ENCODE assay signal across 15 cellular contexts in genomic region chr7:158020706-158021095, GRCh38.
DNase-seq lines count a peak whose midpoint lies in the region; FAIRE-seq and TF ChIP-seq lines count a peak whose summit lies in the region.
"Had no signal": no experiment of that assay in that cellular context is flagged by ENCODE, and none has a peak within 500 bp of the region (broad histone marks: within the 10 kb centered on the region; RNA-seq: fewer than 3 reads in every experiment).

No MANE protein-coding gene starts in this region.

- H3K4me1 ChIP-seq in H1 (replicated peaks in 1 of 4; ENCODE audit: control insufficient read depth in 3 of 4, insufficient read depth in 4 of 4, low read length in 3 of 4) (peaks cover 3 to 28% (median 16%) of the 10 kb centered on the region in 4 experiments; a peak in 6 of 7 replicates), H9 (ENCODE audit: insufficient read depth, low read length) (peaks cover 2% of the 10 kb centered on the region)
- H3K4me1 ChIP-seq: HAP-1 had no signal

- no peak overlapping the region for H3K56ac ChIP-seq in H1 (replicated peaks; ENCODE audit: insufficient read length, low read depth, low read length)
- H3K56ac ChIP-seq in H9 (ENCODE audit: insufficient read length, low read depth, low read length) = no peak overlapping the region

- H3K9me3 Mint-ChIP-seq in neural crest cell (no peaks in the 10 kb centered on the region), type B pancreatic cell (no peaks in the 10 kb centered on the region), H9 (no peaks in the 10 kb centered on the region)
- H3K9me3 Mint-ChIP-seq: CD8-positive, alpha-beta T cell had no signal

- no peak overlapping the region for H3K23ac ChIP-seq in H1 (ENCODE audit: insufficient read length)
- H3K23ac ChIP-seq in H9 (ENCODE audit: insufficient read length, low read depth, low read length) = no peak overlapping the region

- no peak for FAIRE-seq in H1 (lab: Jason Lieb, UNC)

- H2BK15ac ChIP-seq in H1 (ENCODE audit: low read length) = no peak overlapping the region
- no peak overlapping the region for H2BK15ac ChIP-seq in H9 (ENCODE audit: low read depth, low read length)

- no peaks in the 10 kb centered on the region for H3K79me2 ChIP-seq in H1 (ENCODE audit: control insufficient read depth in 1 of 2, insufficient read depth in 2 of 2, low read length in 2 of 2)
- H3K79me2 ChIP-seq in H9 (ENCODE audit: insufficient read depth, low read length) = no peaks in the 10 kb centered on the region

- H3K27ac Mint-ChIP-seq in neural crest cell (ENCODE audit: unreplicated experiment) = peak overlapping the region; percentile 79
- H3K27ac Mint-ChIP-seq in type B pancreatic cell = no peak overlapping the region
- H3K27ac Mint-ChIP-seq in H9 = no peak overlapping the region
- H3K27ac Mint-ChIP-seq: B cell; CD8-positive, alpha-beta T cell; GM23338 had no signal

- H2AK5ac ChIP-seq in H1 (ENCODE audit: low read depth, low read length) (no peak overlapping the region), H9 (ENCODE audit: insufficient read length, low read length) (no peak overlapping the region)

- no peak for TF ChIP-seq POLR2A in H1 (IDR thresholded peaks at IDR 0.05; ENCODE audit: control extremely low read depth in 1 of 2, low read depth in 2 of 2, low read length in 2 of 2)

- H3K14ac ChIP-seq in H1 (ENCODE audit: insufficient read length) = no peak overlapping the region
- H3K14ac ChIP-seq in H9 (ENCODE audit: insufficient read depth, low read length) = no peak overlapping the region

- peaks cover 22% of the 10 kb centered on the region for H3K4me1 Mint-ChIP-seq in neural crest cell
- peaks cover 7% of the 10 kb centered on the region for H3K4me1 Mint-ChIP-seq in type B pancreatic cell (ENCODE audit: unreplicated experiment)
- peaks cover 14 to 29% of the 10 kb centered on the region in 2 experiments for H3K4me1 Mint-ChIP-seq in H9
- H3K4me1 Mint-ChIP-seq: B cell, GM23338 had no signal

- no peak overlapping the region for H3K18ac ChIP-seq in H1 (ENCODE audit: extremely low read depth, low read length)
- no peak overlapping the region for H3K18ac ChIP-seq in H9 (ENCODE audit: insufficient read length, low read depth, low read length)

- H3K4me3 Mint-ChIP-seq in neural crest cell (no peak overlapping the region), type B pancreatic cell (no peak overlapping the region), H9 (no peak overlapping the region)
- H3K4me3 Mint-ChIP-seq: B cell; CD8-positive, alpha-beta T cell; GM23338 had no signal

- H4K20me1 ChIP-seq in H1 (replicated peaks in 1 of 2; ENCODE audit: control insufficient read depth in 1 of 2, insufficient read depth in 2 of 2, low read length in 2 of 2) (no peaks in the 10 kb centered on the region), H9 (ENCODE audit: control insufficient read depth, insufficient read depth, insufficient read length) (no peaks in the 10 kb centered on the region)
- H4K20me1 ChIP-seq: BLaER1 treated with 17β-estradiol and CSF1 and Interleukin-3, amounts not matched to agents 10 nM and 100 nM had no signal

- H2BK120ac ChIP-seq in H1 (replicated peaks; ENCODE audit: low read depth, low read length) = no peak overlapping the region
- no peak overlapping the region for H2BK120ac ChIP-seq in H9 (ENCODE audit: low read depth, low read length, poor library complexity, severe bottlenecking)

- H3T11ph ChIP-seq in H9 (ENCODE audit: low read length) = no peak overlapping the region

- no peaks in the 10 kb centered on the region for H3K27me3 Mint-ChIP-seq in neural crest cell (ENCODE audit: low read depth)
- H3K27me3 Mint-ChIP-seq in type B pancreatic cell = peaks cover 3% of the 10 kb centered on the region
- H3K27me3 Mint-ChIP-seq in H9 (ENCODE audit: low read depth) = peaks cover 57% of the 10 kb centered on the region
- H3K27me3 Mint-ChIP-seq: B cell had no signal

- H2AFZ ChIP-seq in H1 (ENCODE audit: low read length) (no peak overlapping the region), H9 (ENCODE audit: low read length) (no peak overlapping the region)
- H2AFZ ChIP-seq: GM23338 had no signal

- H3K4ac ChIP-seq in H1 (replicated peaks; ENCODE audit: insufficient read length, low read depth, low read length) = no peak overlapping the region
- no peak overlapping the region for H3K4ac ChIP-seq in H9 (ENCODE audit: low read depth, low read length)

- 0 out of 2 replicates have a peak overlapping the region, but pooled peaks have one; percentile 29 for H4K8ac ChIP-seq in H1 (ENCODE audit: extremely low read depth, insufficient read depth, low read length)
- no peak overlapping the region for H4K8ac ChIP-seq in H9 (replicated peaks; ENCODE audit: insufficient read length, low read depth, low read length)

- 88% methylated on average over 8 of the region's 8 CpGs; no CpG with 5 or more reads in 1 of the 2 experiments for WGBS in H1 (ENCODE audit: extremely low coverage in 1 of 2, insufficient coverage in 1 of 2, insufficient read length in 1 of 2, insufficient replicate concordance in 2 of 2, low coverage in 1 of 2, low lambda C conversion rate in 2 of 2, missing lambda C conversion rate in 1 of 2), 2 experiments
- no CpG with 5 or more reads among the region's 8 CpGs for whole genome bisulfite sequencing in H9 (ENCODE audit: extremely low coverage, insufficient read length, low lambda C conversion rate)

- no peak overlapping the region for H3K4me3 ChIP-seq in H1 (ENCODE audit: extremely low read depth in 1 of 4, insufficient read depth in 2 of 4, low read depth in 3 of 4, low read length in 4 of 4)
- H3K4me3 ChIP-seq: BLaER1 treated with 17β-estradiol and CSF1 and Interleukin-3, amounts not matched to agents 10 nM and 100 nM; GM23338; HAP-1 had no signal

- TF ChIP-seq EP300 in H1 (IDR thresholded peaks at IDR 0.05; ENCODE audit: borderline replicate concordance in 1 of 2, low read depth in 2 of 2, low read length in 2 of 2) = no peak

- H4K5ac ChIP-seq in H1 (ENCODE audit: insufficient read length, low read depth, low read length) = no peak overlapping the region
- H4K5ac ChIP-seq in H9 (ENCODE audit: insufficient read length, low read depth, low read length) = no peak overlapping the region

- peaks cover 5% of the 10 kb centered on the region; the same call in 1 of the 2 replicates for H3K23me2 ChIP-seq in H1 (ENCODE audit: low read depth, low read length)
- H3K23me2 ChIP-seq in H9 (ENCODE audit: insufficient read length, low read depth, low read length, poor library complexity, severe bottlenecking) = peaks cover 7% of the 10 kb centered on the region

- DNase-seq in H1 (ENCODE audit: low read depth in 1 of 2, low spot score in 2 of 2) (no peak), neural crest cell (ENCODE audit: low read depth, low spot score) (no peak), type B pancreatic cell (ENCODE audit: extremely low spot score, unreplicated experiment) (peak; percentile 32), H9 (no peak), cerebellar nuclear complex (lab: John Stamatoyannopoulos, UW) (no peak)
- no peak for DNase-seq in activated naive CD4-positive, alpha-beta T cell (lab: John Stamatoyannopoulos, UW)
- DNase-seq: Calu3; CD8-positive, alpha-beta T cell; DMS79 treated with DMSO at 0.1 percent for 48 hours; GF-D8 had no signal

- H3K27ac ChIP-seq in VCaP = peak overlapping the region; percentile 73
- H3K27ac ChIP-seq in H1 (ENCODE audit: low read depth, low read length) = no peak overlapping the region
- no peak overlapping the region for H3K27ac ChIP-seq in H9 (ENCODE audit: insufficient read length, low read depth, low read length)
- H3K27ac ChIP-seq: BLaER1 treated with 17β-estradiol and CSF1 and Interleukin-3, amounts not matched to agents 10 nM and 100 nM had no signal

- H3K79me1 ChIP-seq in H1 (ENCODE audit: low read depth, low read length) (no peaks in the 10 kb centered on the region), H9 (ENCODE audit: insufficient read depth, low read depth, low read length, poor library complexity, severe bottlenecking) (no peaks in the 10 kb centered on the region)

- no peaks in the 10 kb centered on the region for H3K36me3 ChIP-seq in H1 (ENCODE audit: control insufficient read depth in 2 of 4, insufficient read depth in 4 of 4, low read length in 3 of 4)
- H3K36me3 ChIP-seq: BLaER1 treated with 17β-estradiol and CSF1 and Interleukin-3, amounts not matched to agents 10 nM and 100 nM; HAP-1 had no signal

- no peak overlapping the region for H2BK20ac ChIP-seq in H1 (ENCODE audit: low read length)
- no peak overlapping the region for H2BK20ac ChIP-seq in H9 (ENCODE audit: low read depth, low read length, poor library complexity, severe bottlenecking)

- H4K91ac ChIP-seq in H1 (replicated peaks; ENCODE audit: insufficient read length, low read length) (no peak overlapping the region), H9 (ENCODE audit: insufficient read length, low read depth, low read length) (no peak overlapping the region)

- H3K27me3 ChIP-seq in H1 (replicated peaks in 1 of 4; ENCODE audit: control insufficient read depth in 3 of 4, extremely low read depth in 1 of 4, insufficient read depth in 3 of 4, low read length in 3 of 4) = peaks cover 0 to 16% (median 4%) of the 10 kb centered on the region in 4 experiments; a peak in 6 of 7 replicates
- H3K27me3 ChIP-seq in H9 (ENCODE audit: insufficient read depth, low read length) = no peaks in the 10 kb centered on the region
- H3K27me3 ChIP-seq: BLaER1 treated with 17β-estradiol and CSF1 and Interleukin-3, amounts not matched to agents 10 nM and 100 nM had no signal

- no peaks in the 10 kb centered on the region for H3K36me3 Mint-ChIP-seq in neural crest cell (ENCODE audit: low read depth)
- no peaks in the 10 kb centered on the region for H3K36me3 Mint-ChIP-seq in type B pancreatic cell
- H3K36me3 Mint-ChIP-seq in H9 (ENCODE audit: insufficient read depth in 1 of 3, low read depth in 3 of 3) = no peaks in the 10 kb centered on the region
- H3K36me3 Mint-ChIP-seq: CD8-positive, alpha-beta T cell had no signal

- no peaks in the 10 kb centered on the region for H3K9me3 ChIP-seq in H1 (ENCODE audit: insufficient read depth in 2 of 2, low read depth in 1 of 2, low read length in 1 of 2)
- H3K9me3 ChIP-seq in H9 (ENCODE audit: control insufficient read depth, low read depth, low read length) = no peaks in the 10 kb centered on the region
- H3K9me3 ChIP-seq: BLaER1 treated with 17β-estradiol and CSF1 and Interleukin-3, amounts not matched to agents 10 nM and 100 nM; HAP-1 had no signal

- POLR2A ChIA-PET in H1 (lab: Charles Lee; ENCODE audit: partially characterized antibody) = no interaction called here

- TF ChIP-seq RAD21 in H1 (IDR thresholded peaks at IDR 0.05 in 1 of 2, conservative IDR thresholded peaks at IDR 0.05 in 1 of 2; ENCODE audit: low read depth in 2 of 2, low read length in 2 of 2) = no peak

- H2BK12ac ChIP-seq in H1 (ENCODE audit: low read depth, low read length) (0 out of 2 replicates have a peak overlapping the region, but pooled peaks have one; percentile 55), H9 (ENCODE audit: insufficient read length, low read depth, low read length) (no peak overlapping the region)

- TF ChIP-seq CTCF in VCaP (conservative IDR thresholded peaks at IDR 0.05) = no peak
- no peak for TF ChIP-seq CTCF in H1 (IDR thresholded peaks at IDR 0.05; ENCODE audit: control extremely low read depth in 1 of 3, insufficient read depth in 1 of 3, low read depth in 1 of 3, low read length in 3 of 3)
- no peak for TF ChIP-seq CTCF in neural crest cell (conservative IDR thresholded peaks at IDR 0.05)
- no peak for TF ChIP-seq CTCF in type B pancreatic cell (conservative IDR thresholded peaks at IDR 0.05)
- TF ChIP-seq CTCF in H9 (conservative IDR thresholded peaks at IDR 0.05) = no peak

- H2BK5ac ChIP-seq in H1 (ENCODE audit: low read depth, low read length) (no peak overlapping the region), H9 (ENCODE audit: insufficient read length, low read length) (no peak overlapping the region)

- no peak overlapping the region for H3K9ac ChIP-seq in H1 (replicated peaks in 1 of 4; ENCODE audit: extremely low read depth in 1 of 4, low read depth in 3 of 4, low read length in 3 of 4)
- no peak overlapping the region for H3K9ac ChIP-seq in H9 (ENCODE audit: extremely low read depth, insufficient read length, low read length)
- H3K9ac ChIP-seq: BLaER1 treated with 17β-estradiol and CSF1 and Interleukin-3, amounts not matched to agents 10 nM and 100 nM had no signal

- CTCF ChIA-PET in H1 (lab: Charles Lee; ENCODE audit: partially characterized antibody) = interaction anchor here (0.6 to 1.3 kb wide), 3 partner anchors 11 to 333 kb away, joined by 3 to 5 read pairs (median 3); no protein-coding TSS in a partner anchor

- no peak overlapping the region for H3K4me2 ChIP-seq in H1 (ENCODE audit: insufficient read depth in 1 of 2, low read depth in 2 of 2, low read length in 2 of 2)
- H3K4me2 ChIP-seq in H9 (ENCODE audit: insufficient read depth, insufficient read length, low read length) = no peak overlapping the region
- H3K4me2 ChIP-seq: BLaER1 treated with 17β-estradiol and CSF1 and Interleukin-3, amounts not matched to agents 10 nM and 100 nM; GM23338 had no signal
